In genomic region chr19:6718111-6718740, GRCh38 we compare ENCODE assay signal across 15 cellular contexts. TPM values are rescaled to one million over a fixed set of nuclear protein-coding genes. Genes with fewer than 3 reads are reported as not detected.
DNase-seq lines count a peak whose midpoint lies in the region; ATAC-seq and TF ChIP-seq lines count a peak whose summit lies in the region.
"Had no signal": no experiment of that assay in that cellular context is flagged by ENCODE, and none has a peak within 500 bp of the region (broad histone marks: within the 10 kb centered on the region; RNA-seq: fewer than 3 reads in every experiment).

No MANE protein-coding gene starts in this region.

- peak overlapping the region; percentile 18; the same call in 1 of the 2 replicates for H3K4me3 ChIP-seq in iPS DF 6.9 (ENCODE audit: low read length)
- H3K4me3 ChIP-seq: ascending aorta, SK-N-MC had no signal

- H3K9me3 ChIP-seq in iPS DF 6.9 (ENCODE audit: control insufficient read depth, insufficient read depth, low read length): no peaks in the 10 kb centered on the region
- H3K9me3 ChIP-seq: ascending aorta had no signal

- intact Hi-C loops in natural killer cell (cut with micrococcal nuclease): loop anchor here (5.0 kb wide), 1 partner anchor 41 kb away; no protein-coding TSS in a partner anchor

- no peak overlapping the region for H3K27ac ChIP-seq in iPS DF 6.9 (ENCODE audit: low read length)
- H3K27ac ChIP-seq: ascending aorta, SK-N-MC had no signal

- WGBS in iPS DF 6.9 (ENCODE audit: insufficient coverage, insufficient read length): no CpG with 5 or more reads among the region's 23 CpGs

- H3K36me3 Mint-ChIP-seq in natural killer cell treated with Interleukin-12 subunit alpha and Interleukin-12 subunit beta and Interleukin-15 and Interleukin-18, amount 100 ng/mL, for 72 hours: peaks cover 7% of the 10 kb centered on the region
- H3K36me3 Mint-ChIP-seq in natural killer cell: no peaks in the 10 kb centered on the region

- H3K4me3 Mint-ChIP-seq in natural killer cell treated with Interleukin-12 subunit alpha and Interleukin-12 subunit beta and Interleukin-15 and Interleukin-18, amount 100 ng/mL, for 72 hours: no peak overlapping the region
- no peak overlapping the region for H3K4me3 Mint-ChIP-seq in natural killer cell

- peak overlapping the region in 1 of 2 donors; percentile 12 for H3K27ac Mint-ChIP-seq in natural killer cell treated with Interleukin-12 subunit alpha and Interleukin-12 subunit beta and Interleukin-15 and Interleukin-18, amount 100 ng/mL, for 72 hours
- H3K27ac Mint-ChIP-seq in natural killer cell: no peak overlapping the region

- no peak for ATAC-seq in natural killer cell treated with Interleukin-12 subunit alpha and Interleukin-12 subunit beta and Interleukin-15 and Interleukin-18, amount 100 ng/mL, for 72 hours
- no peak for ATAC-seq in natural killer cell
- no peak for ATAC-seq in GM18517 (IDR thresholded peaks at IDR 0.05; ENCODE audit: unreplicated experiment)

- no peaks in the 10 kb centered on the region for H3K36me3 ChIP-seq in iPS DF 6.9 (ENCODE audit: control insufficient read depth, insufficient read depth, low read length)
- H3K36me3 ChIP-seq: ascending aorta had no signal

- peaks cover 5 to 8% of the 10 kb centered on the region in 2 donors for H3K27me3 Mint-ChIP-seq in natural killer cell treated with Interleukin-12 subunit alpha and Interleukin-12 subunit beta and Interleukin-15 and Interleukin-18, amount 100 ng/mL, for 72 hours
- H3K27me3 Mint-ChIP-seq in natural killer cell (ENCODE audit: low read depth in 2 of 2): peaks cover 0 to 6% of the 10 kb centered on the region in 2 donors

- peaks cover 7% of the 10 kb centered on the region; the same call in 1 of the 2 replicates for H3K4me1 ChIP-seq in iPS DF 6.9 (ENCODE audit: control insufficient read depth, insufficient read depth, low read length)

- H3K27me3 ChIP-seq in iPS DF 6.9 (ENCODE audit: control insufficient read depth, insufficient read depth, low read length): no peaks in the 10 kb centered on the region
- H3K27me3 ChIP-seq: ascending aorta had no signal

- H3K9me3 Mint-ChIP-seq in natural killer cell treated with Interleukin-12 subunit alpha and Interleukin-12 subunit beta and Interleukin-15 and Interleukin-18, amount 100 ng/mL, for 72 hours: peaks cover 5% of the 10 kb centered on the region
- H3K9me3 Mint-ChIP-seq in natural killer cell: no peaks in the 10 kb centered on the region

- no peak for TF ChIP-seq CTCF in natural killer cell (IDR thresholded peaks at IDR 0.05)

- peaks cover 40 to 41% of the 10 kb centered on the region in 2 donors for H3K4me1 Mint-ChIP-seq in natural killer cell treated with Interleukin-12 subunit alpha and Interleukin-12 subunit beta and Interleukin-15 and Interleukin-18, amount 100 ng/mL, for 72 hours (ENCODE audit: low read depth in 2 of 2)
- H3K4me1 Mint-ChIP-seq in natural killer cell: peaks cover 20 to 25% of the 10 kb centered on the region in 2 donors

- DNase-seq in natural killer cell treated with Interleukin-12 subunit alpha and Interleukin-12 subunit beta and Interleukin-15 and Interleukin-18, amount 100 ng/mL, for 72 hours (ENCODE audit: low spot score): peak; percentile 55
- DNase-seq in natural killer cell: no peak
- DNase-seq in iPS DF 6.9 (ENCODE audit: low read depth, low spot score): no peak
- no peak for DNase-seq in DMS53 treated with DMSO at 0.1 percent for 48 hours (lab: John Stamatoyannopoulos, UW; ENCODE audit: unreplicated experiment)
- no peak for DNase-seq in AG08395 (ENCODE audit: low spot score)
- DNase-seq: activated CD4-positive, CD25-positive, alpha-beta regulatory T cell treated with anti-CD3 and anti-CD28 coated beads, Interleukin-2, amount 50 U/mL, for 72 hours; activated CD8-positive, alpha-beta memory T cell treated with anti-CD3 and anti-CD28 coated beads, Interleukin-2, amount 50 U/mL, for 4 hours; activated gamma-delta T cell treated with Interleukin-2 at 50 U/mL for 16 hours; NCI-H2171 treated with DMSO at 0.1 percent for 48 hours; T1000 had no signal

RNA-seq across cellular contexts. Expression of gene C3, which starts 2.2 kb away (rescaled TPM):
- 1 to 10 TPM; 3.5 to 9.2 TPM for total RNA-seq in natural killer cell treated with Interleukin-12 subunit alpha and Interleukin-12 subunit beta and Interleukin-15 and Interleukin-18, amount 100 ng/mL, for 72 hours
- 1 to 10 TPM in 1 of 3 donors, under 1 TPM in 1, not detected in 1; 0.38 to 5.5 TPM for total RNA-seq in natural killer cell

RNA-seq across cellular contexts. Expression of gene GPR108, which starts 19.2 kb away (rescaled TPM):
- total RNA-seq in natural killer cell treated with Interleukin-12 subunit alpha and Interleukin-12 subunit beta and Interleukin-15 and Interleukin-18, amount 100 ng/mL, for 72 hours: 10 to 100 TPM; 67.4 to 70.4 TPM
- 10 to 100 TPM; 66.1 to 78.0 (median 76.9) TPM for total RNA-seq in natural killer cell

RNA-seq across cellular contexts. Expression of gene TRIP10, which starts 21.3 kb away (rescaled TPM):
- 10 to 100 TPM; 44.8 to 76.5 TPM for total RNA-seq in natural killer cell treated with Interleukin-12 subunit alpha and Interleukin-12 subunit beta and Interleukin-15 and Interleukin-18, amount 100 ng/mL, for 72 hours
- 1 to 10 TPM; 1.0 to 5.2 (median 3.3) TPM for total RNA-seq in natural killer cell

RNA-seq across cellular contexts. Expression of gene TNFSF14, which starts 48.3 kb away (rescaled TPM):
- 10 to 100 TPM in 1 of 2 donors, 1 to 10 TPM in 1; 4.5 to 11.3 TPM for total RNA-seq in natural killer cell treated with Interleukin-12 subunit alpha and Interleukin-12 subunit beta and Interleukin-15 and Interleukin-18, amount 100 ng/mL, for 72 hours
- 10 to 100 TPM; 10.8 to 20.0 (median 11.8) TPM for total RNA-seq in natural killer cell
- total RNA-seq: chondrocyte, HT-29 had no signal

RNA-seq across cellular contexts. Expression of gene SH2D3A, which starts 49.0 kb away (rescaled TPM):
- 10 to 100 TPM; 15.2 to 17.8 TPM for total RNA-seq in natural killer cell treated with Interleukin-12 subunit alpha and Interleukin-12 subunit beta and Interleukin-15 and Interleukin-18, amount 100 ng/mL, for 72 hours
- 10 to 100 TPM; 14.6 to 20.1 (median 15.3) TPM for total RNA-seq in natural killer cell
- total RNA-seq: ascending aorta had no signal

Comparison
In these comparisons a context has a peak if more than half of its experiments do, and no peak if none do; other contexts are left out.
1. RNA of gene TRIP10, which starts 21.3 kb away (total RNA-seq): 44.8 to 76.5 TPM in natural killer cell treated with Interleukin-12 subunit alpha and Interleukin-12 subunit beta and Interleukin-15 and Interleukin-18, amount 100 ng/mL, for 72 hours; 1.0 to 5.2 TPM in natural killer cell; every median in the first group is over 4 times any median in the second.